ENCODE assay signal across 9 cellular contexts in genomic region chr7:35546691-35547090, GRCh38.
"Had no signal": no experiment of that assay in that cellular context is flagged by ENCODE, and none has a peak within 500 bp of the region (broad histone marks: within the 10 kb centered on the region; RNA-seq: fewer than 3 reads in every experiment).

No MANE protein-coding gene starts in this region.

- ATAC-seq: HCT116, HepG2 had no signal

- H3K4me1 Mint-ChIP-seq: IgD-negative memory B cell had no signal

- H3K9ac ChIP-seq: GM23248 had no signal

- H3K4me1 ChIP-seq: HAP-1 had no signal

- H3K4me3 Mint-ChIP-seq: HFFc6, IgD-negative memory B cell had no signal

- H3K9me3 Mint-ChIP-seq: HFFc6, IgD-negative memory B cell had no signal

- DNase-seq: GM23248, GOT3, H7, HFFc6, KBM-7 had no signal

- H3K9me3 ChIP-seq: HAP-1 had no signal

- H2AFZ ChIP-seq: GM23248 had no signal

- H3K4me3 ChIP-seq: GM23248, HAP-1 had no signal

- H3K36me3 ChIP-seq: HAP-1 had no signal

- H3K36me3 Mint-ChIP-seq: IgD-negative memory B cell had no signal

- H3K27ac Mint-ChIP-seq: HFFc6, IgD-negative memory B cell had no signal
